In the genomic region with DNA sequence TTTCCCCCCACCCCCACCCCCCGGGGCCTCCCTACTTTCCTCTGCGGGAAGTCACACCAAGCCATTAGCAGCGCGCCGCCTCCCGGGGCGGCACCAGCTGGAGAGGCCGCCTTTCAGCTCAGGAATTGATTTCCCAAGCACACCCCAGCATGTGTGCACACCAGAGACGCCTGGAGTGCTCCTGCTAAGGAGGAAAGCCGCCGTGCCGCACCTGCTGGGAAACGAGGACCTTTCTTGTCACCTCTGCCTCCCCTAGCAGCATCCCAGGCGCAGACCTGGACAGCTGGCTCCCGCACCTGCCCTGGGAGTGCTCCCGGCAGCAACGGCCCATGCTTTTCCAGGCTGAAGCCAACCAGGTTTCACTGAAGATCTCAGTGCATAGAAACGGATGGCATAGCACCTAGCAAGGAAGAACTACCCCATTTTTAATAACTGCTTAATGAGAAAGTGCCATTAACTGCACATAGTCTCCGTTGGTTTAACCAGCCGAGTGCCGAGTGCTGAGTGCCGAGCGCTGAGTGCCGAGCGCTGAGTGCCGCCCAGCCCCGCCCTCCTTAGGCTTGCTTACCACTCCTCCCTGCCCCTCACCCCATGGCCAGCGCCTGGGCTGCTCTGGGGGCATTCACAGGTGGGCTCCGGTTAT, we compare ENCODE assay signal across 8 cellular contexts.
A peak's percentile ranks its signal among the peaks of the same experiment; 100 is the strongest.
DNase-seq lines count a peak whose midpoint lies in the region; ATAC-seq and TF ChIP-seq lines count a peak whose summit lies in the region.

No MANE protein-coding gene starts in this region.

- no peak for ATAC-seq in GM18867 (IDR thresholded peaks at IDR 0.05; ENCODE audit: unreplicated experiment)

- H3K4me3 ChIP-seq in astrocyte of the cerebellum (ENCODE audit: low read depth, low read length), result peak overlapping the region; percentile 11
- peak overlapping the region; percentile 57 for H3K4me3 ChIP-seq in iPS-20b (ENCODE audit: low read length)
- peak overlapping the region; percentile 58 for H3K4me3 ChIP-seq in skeletal muscle satellite cell (ENCODE audit: low read length)

- H3K4me2 ChIP-seq in skeletal muscle satellite cell (ENCODE audit: low read length), result peak overlapping the region; percentile 82

- H3K4me1 ChIP-seq in iPS-20b (ENCODE audit: insufficient read depth, low read length), result 0 out of 2 replicates have a peak, but pooled peaks cover 3% of the 10 kb centered on the region
- peaks cover 17% of the 10 kb centered on the region for H3K4me1 ChIP-seq in skeletal muscle satellite cell (ENCODE audit: control insufficient read depth, insufficient read depth, low read length)

- H3K9ac ChIP-seq in iPS-20b (ENCODE audit: low read depth, low read length) (no peak overlapping the region), skeletal muscle satellite cell (ENCODE audit: low read depth, low read length) (no peak overlapping the region)

- no peak overlapping the region for H3K27ac ChIP-seq in iPS-20b (ENCODE audit: low read length)

- H3K36me3 ChIP-seq in iPS-20b (ENCODE audit: insufficient read depth, low read depth, low read length) (no peaks in the 10 kb centered on the region), skeletal muscle satellite cell (ENCODE audit: insufficient read depth, low read length) (no peaks in the 10 kb centered on the region)

- TF ChIP-seq CTCF in astrocyte of the cerebellum (IDR thresholded peaks at IDR 0.05; ENCODE audit: low read depth, low read length, missing control alignments), result no peak

- DNase-seq in AG08396 (ENCODE audit: low spot score), result peak; percentile 44
- DNase-seq in NCI-H1092 (lab: John Stamatoyannopoulos, UW), result peak; percentile 76
- DNase-seq in astrocyte of the cerebellum (ENCODE audit: low read depth), result no peak
- no peak for DNase-seq in NK-92 (lab: John Stamatoyannopoulos, UW; ENCODE audit: unreplicated experiment)
- DNase-seq in dedifferentiated amniotic fluid mesenchymal stem cell (ENCODE audit: extremely low spot score), result no peak

- H3K27me3 ChIP-seq in iPS-20b (ENCODE audit: insufficient read depth, low read length) (peaks cover 29% of the 10 kb centered on the region), skeletal muscle satellite cell (ENCODE audit: control insufficient read depth, insufficient read depth, low read length) (peaks cover 70% of the 10 kb centered on the region)

- H3K9me3 ChIP-seq in iPS-20b (ENCODE audit: insufficient read depth, low read depth, low read length), result no peaks in the 10 kb centered on the region
- H3K9me3 ChIP-seq in skeletal muscle satellite cell (replicated peaks; ENCODE audit: low read length), result no peaks in the 10 kb centered on the region

- in situ Hi-C loops in astrocyte of the cerebellum (cut with HindIII; ENCODE audit: low sequenced_read_pairs), result no loop called here

Comparison
In these comparisons a context has a peak if more than half of its experiments do, and no peak if none do; other contexts are left out.
1. DNase-seq: peak in AG08396 (single experiment) and NCI-H1092 (single experiment); none in astrocyte of the cerebellum (single experiment), NK-92 (single experiment) and dedifferentiated amniotic fluid mesenchymal stem cell (single experiment).
2. Peak in every context shown above with its lines, with median percentiles within 50 percentile points of each other: H3K4me3 ChIP-seq.